ENCODE assay signal across 15 cellular contexts in genomic region chr20:1810572-1810925, GRCh38.
A peak's percentile ranks its signal among the peaks of the same experiment; 100 is the strongest.
DNase-seq lines count a peak whose midpoint lies in the region; TF ChIP-seq lines count a peak whose summit lies in the region.
"Had no signal": no experiment of that assay in that cellular context is flagged by ENCODE, and none has a peak within 500 bp of the region (broad histone marks: within the 10 kb centered on the region; RNA-seq: fewer than 3 reads in every experiment).

No MANE protein-coding gene starts in this region.

- no peak overlapping the region for H3K27ac Mint-ChIP-seq in activated naive CD4-positive, alpha-beta T cell treated with anti-CD3 and anti-CD28 coated beads for 36 hours

- H2AFZ ChIP-seq in mesenchymal stem cell (ENCODE audit: low read depth, low read length), result no peak overlapping the region
- H2AFZ ChIP-seq: parathyroid adenoma had no signal

- H3K27me3 Mint-ChIP-seq in activated naive CD4-positive, alpha-beta T cell treated with anti-CD3 and anti-CD28 coated beads for 36 hours (ENCODE audit: low read depth), result peaks cover 22% of the 10 kb centered on the region

- no peak for TF ChIP-seq EP300 in stomach (IDR thresholded peaks at IDR 0.05)

- H3K4me3 ChIP-seq in HUES48 (ENCODE audit: low read depth, low read length) (no peak overlapping the region), mesenchymal stem cell (ENCODE audit: insufficient read depth in 1 of 2, low read depth in 1 of 2, low read length in 2 of 2) (no peak overlapping the region), stomach (no peak overlapping the region)

- peak overlapping the region in 1 of 2 experiments; percentile 9 for H3K4ac ChIP-seq in mesenchymal stem cell (ENCODE audit: low read depth in 1 of 2, low read length in 2 of 2)

- no peak overlapping the region for H3K4me3 Mint-ChIP-seq in activated naive CD4-positive, alpha-beta T cell treated with anti-CD3 and anti-CD28 coated beads for 36 hours
- H3K4me3 Mint-ChIP-seq: activated T-cell treated with anti-CD3 and anti-CD28 coated beads, Interleukin-2, amount 50 U/mL, for 4 hours had no signal

- WGBS in mesenchymal stem cell, result 53% methylated on average over 2 of the region's 5 CpGs
- WGBS in stomach, 5 donors, result 74 to 88% (median 77%) methylated on average over 5 of the region's 5 CpGs

- TF ChIP-seq CTCF in stomach (IDR thresholded peaks at IDR 0.05), result no peak

- H3K4me1 ChIP-seq in HUES48 (ENCODE audit: control insufficient read depth, insufficient read depth, low read length) (peaks cover 23% of the 10 kb centered on the region), mesenchymal stem cell (ENCODE audit: control insufficient read depth, insufficient read depth, low read depth, low read length) (peaks cover 19% of the 10 kb centered on the region), stomach (peaks cover 5 to 50% (median 34%) of the 10 kb centered on the region in 4 donors)

- no peak overlapping the region for H2BK15ac ChIP-seq in mesenchymal stem cell (ENCODE audit: low read depth, poor library complexity, severe bottlenecking)

- H3K27me3 ChIP-seq in HUES48 (ENCODE audit: control insufficient read depth, insufficient read depth, low read length) (peaks cover 14% of the 10 kb centered on the region; the same call in 1 of the 2 replicates), mesenchymal stem cell (ENCODE audit: control insufficient read depth in 1 of 2, insufficient read depth in 1 of 2, low read length in 2 of 2) (peaks cover 0 to 1% of the 10 kb centered on the region in 2 experiments), stomach (no peaks in the 10 kb centered on the region)

- H3K36me3 Mint-ChIP-seq in activated naive CD4-positive, alpha-beta T cell treated with anti-CD3 and anti-CD28 coated beads for 36 hours (ENCODE audit: low read depth), result no peaks in the 10 kb centered on the region

- DNase-seq in mesenchymal stem cell (no peak), stomach (no peak), superior temporal gyrus (ENCODE audit: extremely low spot score) (no peak), NCI-H1105 (lab: John Stamatoyannopoulos, UW) (no peak)
- DNase-seq in stimulated activated CD8-positive, alpha-beta memory T cell treated with anti-CD3 and anti-CD28 coated beads, Interleukin-4, amount 100 ng/mL, for 48 hours, result no peak
- DNase-seq in activated naive CD4-positive, alpha-beta T cell treated with anti-CD3 and anti-CD28 coated beads for 36 hours, result no peak
- DNase-seq: activated CD4-positive, alpha-beta T cell treated with anti-CD3 and anti-CD28 coated beads for 48 hours; activated T-cell treated with anti-CD3 and anti-CD28 coated beads, Interleukin-2, amount 50 U/mL, for 4 hours; H7; left ventricle myocardium superior; NCI-H226; T-helper 2 cell had no signal

- no peak overlapping the region for H3K23ac ChIP-seq in mesenchymal stem cell (ENCODE audit: low read length in 2 of 2)

- CTCF ChIA-PET in activated naive CD4-positive, alpha-beta T cell treated with anti-CD3 and anti-CD28 coated beads for 36 hours (lab: Charles Lee), result interaction anchor here (2.3 to 2.9 kb wide), 2 partner anchors 8 to 33 kb away, joined by 6 to 12 read pairs; no protein-coding TSS in a partner anchor

- H3K9me3 Mint-ChIP-seq in activated naive CD4-positive, alpha-beta T cell treated with anti-CD3 and anti-CD28 coated beads for 36 hours, result no peaks in the 10 kb centered on the region
- H3K9me3 Mint-ChIP-seq: activated T-cell treated with anti-CD3 and anti-CD28 coated beads, Interleukin-2, amount 50 U/mL, for 4 hours had no signal

- H2BK120ac ChIP-seq in mesenchymal stem cell (ENCODE audit: low read depth, low read length), result peak overlapping the region; percentile 12

- H3K14ac ChIP-seq in mesenchymal stem cell (ENCODE audit: low read length in 2 of 2), result no peak overlapping the region

- intact Hi-C loops in stomach (cut with DNase I; ENCODE audit: low total_unique reads), result no loop called here
- intact Hi-C loops in activated naive CD4-positive, alpha-beta T cell treated with anti-CD3 and anti-CD28 coated beads for 36 hours (cut with micrococcal nuclease), result no loop called here

- no peaks in the 10 kb centered on the region for H3K9me3 ChIP-seq in HUES48 (ENCODE audit: control insufficient read depth, insufficient read depth, low read length)
- H3K9me3 ChIP-seq in mesenchymal stem cell (ENCODE audit: control insufficient read depth, low read length), result no peaks in the 10 kb centered on the region
- no peaks in the 10 kb centered on the region for H3K9me3 ChIP-seq in stomach

- no peak overlapping the region for H3K4me2 ChIP-seq in mesenchymal stem cell (ENCODE audit: low read length, poor library complexity, severe bottlenecking)

- H3K36me3 ChIP-seq in HUES48 (ENCODE audit: control insufficient read depth, insufficient read depth, low read length) (no peaks in the 10 kb centered on the region), mesenchymal stem cell (ENCODE audit: control insufficient read depth in 1 of 2, insufficient read depth in 2 of 2, low read depth in 1 of 2, low read length in 2 of 2) (no peaks in the 10 kb centered on the region), stomach (no peaks in the 10 kb centered on the region)

- H4K91ac ChIP-seq in mesenchymal stem cell (ENCODE audit: low read length), result no peak overlapping the region

- H2AK5ac ChIP-seq in mesenchymal stem cell (ENCODE audit: low read length, severe bottlenecking), result peak overlapping the region; percentile 69

- no peak overlapping the region for H3K9ac ChIP-seq in HUES48 (ENCODE audit: low read depth, low read length)
- H3K9ac ChIP-seq in mesenchymal stem cell (ENCODE audit: low read length), result no peak overlapping the region
- H3K9ac ChIP-seq: parathyroid adenoma had no signal

- no peak overlapping the region for H2BK5ac ChIP-seq in mesenchymal stem cell (ENCODE audit: low read depth, low read length, poor library complexity, severe bottlenecking)

- H4K8ac ChIP-seq in mesenchymal stem cell (ENCODE audit: low read length), result no peak overlapping the region

- peak overlapping the region; percentile 68 for H3K27ac ChIP-seq in HUES48 (ENCODE audit: low read depth, low read length)
- H3K27ac ChIP-seq in cingulate gyrus (ENCODE audit: low read depth, low read length), result peak overlapping the region; percentile 92
- H3K27ac ChIP-seq in mesenchymal stem cell (ENCODE audit: low read length, poor library complexity, severe bottlenecking), result peak overlapping the region; percentile 86
- peak overlapping the region in 4 of 5 donors; percentile 47 to 75 (median 70) for H3K27ac ChIP-seq in stomach
- H3K27ac ChIP-seq: parathyroid adenoma had no signal

- no peak for TF ChIP-seq POLR2A in stomach (IDR thresholded peaks at IDR 0.05)

- peak overlapping the region in 1 of 2 experiments; percentile 52 for H3K18ac ChIP-seq in mesenchymal stem cell (ENCODE audit: low read depth in 1 of 2, low read length in 2 of 2)

- peak overlapping the region; percentile 17 to 29 for H2BK12ac ChIP-seq in mesenchymal stem cell (ENCODE audit: low read length in 2 of 2)

- H3K79me1 ChIP-seq in mesenchymal stem cell (replicated peaks; ENCODE audit: low read length, poor library complexity, severe bottlenecking), result no peaks in the 10 kb centered on the region

- peaks cover 23% of the 10 kb centered on the region for H3K4me1 Mint-ChIP-seq in activated naive CD4-positive, alpha-beta T cell treated with anti-CD3 and anti-CD28 coated beads for 36 hours (ENCODE audit: low read depth)
